28 cellular contexts compared by ENCODE assay signal in the genomic region with DNA sequence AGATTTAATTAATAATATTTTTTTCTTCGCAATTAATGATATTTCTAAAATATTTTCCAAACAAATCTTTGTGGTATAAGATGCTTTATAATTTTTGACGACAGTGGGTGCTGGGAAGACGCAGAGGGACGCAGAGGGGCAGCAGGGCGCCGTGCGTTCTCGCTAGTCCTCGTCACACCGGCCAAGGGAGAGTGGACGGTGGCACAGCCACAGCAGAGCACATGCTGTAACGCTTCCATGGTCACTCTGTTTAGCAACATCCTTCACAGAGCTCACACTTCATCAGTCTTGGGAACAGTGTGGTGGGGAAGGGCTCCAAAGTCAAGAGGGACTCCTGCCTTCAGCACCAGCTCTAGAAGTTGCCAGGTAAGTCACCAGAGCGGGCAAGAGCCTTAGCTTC.
"Had no signal": no experiment of that assay in that cellular context is flagged by ENCODE, and none has a peak within 500 bp of the region (broad histone marks: within the 10 kb centered on the region; RNA-seq: fewer than 3 reads in every experiment).

No MANE protein-coding gene starts in this region.

- H3K27me3 ChIP-seq: neural progenitor cell, neutrophil, suprapubic skin, tibial nerve, vagina had no signal

- FAIRE-seq: islet of Langerhans had no signal

- H3K4me2 ChIP-seq: neural progenitor cell had no signal

- H3K9me3 ChIP-seq: left ventricle myocardium inferior, mucosa of descending colon, neutrophil, prostate gland, suprapubic skin, tibial nerve, vagina had no signal

- H3K9ac ChIP-seq: neural progenitor cell had no signal

- H3K27ac ChIP-seq: left ventricle myocardium inferior, neural progenitor cell, neutrophil, prostate gland, skin epidermis, suprapubic skin, vagina had no signal

- ATAC-seq: mucosa of descending colon; naive thymus-derived CD8-positive, alpha-beta T cell; right cardiac atrium; sciatic nerve; stimulated activated effector memory CD8-positive, alpha-beta T cell treated with anti-CD3 and anti-CD28 coated beads, Interleukin-12 subunit alpha, Interleukin-12 subunit beta, amount 100 ng/mL, for 72 hours had no signal

- DNase-seq: hypothalamus; immature natural killer cell; left ventricle myocardium inferior; midbrain; mucosa of descending colon; naive thymus-derived CD8-positive, alpha-beta T cell; occipital lobe; retina; right cardiac atrium; stimulated activated CD4-positive, alpha-beta T cell treated with anti-CD3 and anti-CD28 coated beads, Interleukin-12 subunit alpha, Interleukin-12 subunit beta, amount 100 ng/mL, for 4 hours; stimulated activated CD4-positive, alpha-beta T cell treated with anti-CD3 and anti-CD28 coated beads, Interleukin-15, amount 100 ng/mL, for 24 hours; stimulated activated CD4-positive, alpha-beta T cell treated with anti-CD3 and anti-CD28 coated beads, Interleukin-2, amount 100 ng/mL, for 24 hours; stimulated activated CD4-positive, alpha-beta T cell treated with anti-CD3 and anti-CD28 coated beads, Interleukin-4, amount 100 ng/mL, for 1 hour; stimulated activated naive CD4-positive, alpha-beta T cell had no signal

- H3K27ac Mint-ChIP-seq: immature natural killer cell; nephron; neural progenitor cell; stimulated activated effector memory CD8-positive, alpha-beta T cell treated with anti-CD3 and anti-CD28 coated beads, Interleukin-12 subunit alpha, Interleukin-12 subunit beta, amount 100 ng/mL, for 72 hours; stimulated activated naive CD8-positive, alpha-beta T cell treated with anti-CD3 and anti-CD28 coated beads, Interleukin-15, Interleukin-2, amounts not matched to agents 100 ng/mL and 50 ng/mL, for 24 hours had no signal

- H3K4me3 Mint-ChIP-seq: immature natural killer cell; naive thymus-derived CD8-positive, alpha-beta T cell; nephron; neural progenitor cell; stimulated activated effector memory CD8-positive, alpha-beta T cell treated with anti-CD3 and anti-CD28 coated beads, Interleukin-12 subunit alpha, Interleukin-12 subunit beta, amount 100 ng/mL, for 72 hours; stimulated activated naive CD8-positive, alpha-beta T cell treated with anti-CD3 and anti-CD28 coated beads, Interleukin-15, Interleukin-2, amounts not matched to agents 100 ng/mL and 50 ng/mL, for 24 hours; type B pancreatic cell had no signal

- H3K9me3 Mint-ChIP-seq: immature natural killer cell; nephron; neural progenitor cell; stimulated activated naive CD8-positive, alpha-beta T cell treated with anti-CD3 and anti-CD28 coated beads, Interleukin-15, Interleukin-2, amounts not matched to agents 100 ng/mL and 50 ng/mL, for 24 hours; type B pancreatic cell had no signal

- H3K4me1 Mint-ChIP-seq: immature natural killer cell; nephron; neural progenitor cell; stimulated activated effector memory CD8-positive, alpha-beta T cell treated with anti-CD3 and anti-CD28 coated beads, Interleukin-12 subunit alpha, Interleukin-12 subunit beta, amount 100 ng/mL, for 72 hours had no signal

- H3K36me3 Mint-ChIP-seq: stimulated activated effector memory CD8-positive, alpha-beta T cell treated with anti-CD3 and anti-CD28 coated beads, Interleukin-12 subunit alpha, Interleukin-12 subunit beta, amount 100 ng/mL, for 72 hours had no signal

- H3K27me3 Mint-ChIP-seq: naive thymus-derived CD8-positive, alpha-beta T cell; stimulated activated naive CD8-positive, alpha-beta T cell treated with anti-CD3 and anti-CD28 coated beads, Interleukin-15, Interleukin-2, amounts not matched to agents 100 ng/mL and 50 ng/mL, for 24 hours; type B pancreatic cell had no signal

- H3K4me1 ChIP-seq: left ventricle myocardium inferior, neural progenitor cell, prostate gland, tibial nerve, vagina had no signal

- H3K4me3 ChIP-seq: left ventricle myocardium inferior, lung, mucosa of descending colon, neural progenitor cell, prostate gland, skin epidermis, suprapubic skin, tibial nerve, vagina had no signal

- H2AFZ ChIP-seq: neural progenitor cell had no signal
